Comparison of ENCODE assay signal across 8 cellular contexts in genomic region chr7:113086431-113086888, GRCh38. TPM values are rescaled to one million over a fixed set of nuclear protein-coding genes. Genes with fewer than 3 reads are reported as not detected.
DNase-seq lines count a peak whose midpoint lies in the region; TF ChIP-seq lines count a peak whose summit lies in the region.

Gene GPR85, minus strand, starts transcription at chr7:113086827. Its CDS starts 2,106 bp downstream, at chr7:113084721.

- H3K9me3 ChIP-seq in SJSA1 (replicated peaks) (no peaks in the 10 kb centered on the region), hepatocyte (ENCODE audit: low read depth) (no peaks in the 10 kb centered on the region)

- H3K36me3 ChIP-seq in BJ (ENCODE audit: control insufficient read depth, insufficient read depth, low read length) (no peaks in the 10 kb centered on the region), SJSA1 (no peaks in the 10 kb centered on the region), hepatocyte (replicated peaks; ENCODE audit: insufficient read depth, low read depth) (no peaks in the 10 kb centered on the region)

- peak within 1 kb of the TSS; percentile 97 for H3K27ac ChIP-seq in SJSA1
- peak within 1 kb of the TSS; percentile 88 for H3K27ac ChIP-seq in hepatocyte

- peak within 1 kb of the TSS; percentile 90 for H3K4me2 ChIP-seq in hepatocyte

- WGBS in hepatocyte (ENCODE audit: low lambda C conversion rate, missing lambda C conversion rate): 2% methylated on average over 24 of the region's 29 CpGs

- no peak for TF ChIP-seq CTCF in BJ (IDR thresholded peaks at IDR 0.05; ENCODE audit: insufficient read depth, low read depth, low read length)
- TF ChIP-seq CTCF in hepatocyte (IDR thresholded peaks at IDR 0.05; ENCODE audit: poor library complexity): no peak
- no peak for TF ChIP-seq CTCF in retinal pigment epithelial cell (conservative IDR thresholded peaks at IDR 0.05; ENCODE audit: low read depth, low read length)

- no peaks in the 10 kb centered on the region for H4K20me1 ChIP-seq in hepatocyte (ENCODE audit: insufficient read depth, poor library complexity, severe bottlenecking)

- POLR2A ChIA-PET in BJ (lab: Charles Lee): interaction anchor here (0.6 kb wide), 1 partner anchor 53 kb away, joined by 19 read pairs; no protein-coding TSS in a partner anchor

- H3K9me2 ChIP-seq in hepatocyte (replicated peaks; ENCODE audit: insufficient read depth): no peaks in the 10 kb centered on the region

- no peaks in the 10 kb centered on the region for H3K27me3 ChIP-seq in BJ (ENCODE audit: control insufficient read depth, insufficient read depth, low read length)
- H3K27me3 ChIP-seq in SJSA1 (replicated peaks): no peaks in the 10 kb centered on the region
- peaks cover 7% of the 10 kb centered on the region for H3K27me3 ChIP-seq in hepatocyte

- peaks cover 12% of the 10 kb centered on the region for H3K4me1 ChIP-seq in SJSA1 (replicated peaks)
- no peaks in the 10 kb centered on the region for H3K4me1 ChIP-seq in hepatocyte (ENCODE audit: insufficient read depth)

- CTCF ChIA-PET in BJ (lab: Yijun Ruan, JAX): interaction anchor here (0.6 to 1.3 kb wide), 4 partner anchors 10 to 208 kb away, joined by 3 to 4 read pairs (median 4); no protein-coding TSS in a partner anchor

- H3K4me3 ChIP-seq in BJ (ENCODE audit: low read depth, low read length) (peak within 1 kb of the TSS; percentile 55), SJSA1 (peak within 1 kb of the TSS; percentile 57), hepatocyte (peak within 1 kb of the TSS; percentile 40), retinal pigment epithelial cell (ENCODE audit: low read length) (peak within 1 kb of the TSS; percentile 63)

- DNase-seq in BJ (ENCODE audit: low read depth) (no peak), GM19240 (ENCODE audit: insufficient read length, low spot score) (peak; percentile 23), HS-27A (ENCODE audit: low read depth) (peak; percentile 12), SJSA1 (ENCODE audit: low read depth in 1 of 2, low spot score in 2 of 2) (peak; percentile 79 to 82), astrocyte of the hippocampus (ENCODE audit: low read depth, low spot score) (peak; percentile 88), hepatocyte (ENCODE audit: low spot score) (peak; percentile 90), retinal pigment epithelial cell (ENCODE audit: low read depth) (no peak), DMS114 treated with DMSO at 0.1 percent for 48 hours (lab: John Stamatoyannopoulos, UW; ENCODE audit: unreplicated experiment) (no peak)

- H2AFZ ChIP-seq in hepatocyte: peak within 1 kb of the TSS; percentile 74

- H3K79me2 ChIP-seq in hepatocyte: no peaks in the 10 kb centered on the region

RNA-seq across cellular contexts. Expression of gene GPR85, which starts in this region (rescaled TPM):
- polyA plus RNA-seq in BJ (2011; rRNA removed) (2.6 and 4.8 TPM in 2 replicates), hepatocyte (0.31 TPM in 1 of 2 replicates, not detected in the other)
- polyA minus RNA-seq in BJ (2011; rRNA and poly(A)+ RNA removed): 1.1 and 1.5 TPM in 2 replicates
- 2.3 and 7.1 TPM in 2 replicates for total RNA-seq in SJSA1 (2014; rRNA removed; shearing (Covaris generic))
- 3.8 and 4.9 TPM in 2 replicates for total RNA-seq in hepatocyte

Comparison
In these comparisons a context has a peak if more than half of its experiments do, and no peak if none do; other contexts are left out.
1. DNase-seq: peak in GM19240 (single experiment), HS-27A (single experiment), SJSA1 (2 of 2), astrocyte of the hippocampus (single experiment) and hepatocyte (single experiment); none in BJ (single experiment), retinal pigment epithelial cell (single experiment) and DMS114 treated with DMSO at 0.1 percent for 48 hours (single experiment).
2. Peak in every context shown above with its lines, with median percentiles within 50 percentile points of each other: H3K4me3 ChIP-seq.